Comparison of ENCODE assay signal across 10 cellular contexts in the genomic region with DNA sequence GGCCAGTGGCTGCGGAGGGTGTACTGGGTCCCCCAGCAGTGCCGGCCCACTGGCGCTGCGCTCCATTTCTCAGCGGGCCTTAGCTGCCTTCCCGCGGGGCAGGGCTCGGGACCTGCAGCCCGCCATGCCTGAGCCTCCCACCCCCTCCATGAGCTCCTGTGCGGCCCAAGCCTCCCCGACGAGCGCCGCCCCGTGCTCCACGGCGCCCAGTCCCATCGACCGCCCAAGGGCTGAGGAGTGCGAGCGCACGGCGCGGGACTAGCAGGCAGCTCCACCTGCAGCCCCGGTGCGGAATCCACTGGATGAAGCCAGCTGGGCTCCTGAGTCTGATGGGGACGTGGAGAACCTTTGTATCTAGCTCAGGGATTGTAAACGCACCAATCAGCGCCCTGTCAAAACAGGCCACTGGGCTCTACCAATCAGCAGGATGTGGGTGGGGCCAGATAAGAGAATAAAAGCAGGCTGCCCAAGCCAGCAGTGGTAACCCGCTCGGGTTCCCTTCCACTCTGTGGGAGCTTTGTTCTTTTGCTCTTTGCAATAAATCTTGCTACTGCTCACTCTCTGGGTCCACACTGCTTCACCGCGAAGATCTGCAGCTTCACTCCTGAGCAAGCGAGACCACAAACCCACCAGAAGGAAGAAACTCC. TPM values are rescaled to one million over a fixed set of nuclear protein-coding genes. Genes with fewer than 3 reads are reported as not detected.
A peak's percentile ranks its signal among the peaks of the same experiment; 100 is the strongest.
DNase-seq lines count a peak whose midpoint lies in the region; ATAC-seq, FAIRE-seq and TF ChIP-seq lines count a peak whose summit lies in the region.
"Not testable (repeated sequence)": the region's sequence is repeated elsewhere in the genome, so short reads cannot be mapped to it uniquely, and the experiment has no call there.
"Had no signal": no experiment of that assay in that cellular context is flagged by ENCODE, and none has a peak within 500 bp of the region (broad histone marks: within the 10 kb centered on the region; RNA-seq: fewer than 3 reads in every experiment).

No MANE protein-coding gene starts in this region.

- H4K20me1 ChIP-seq in K562 (replicated peaks; ENCODE audit: control insufficient read depth, insufficient read depth, low read length): not testable (repeated sequence)

- H3K9ac ChIP-seq in K562 (ENCODE audit: insufficient read depth in 1 of 2, low read depth in 2 of 2, low read length in 2 of 2); trophoblast cell (ENCODE audit: low read length): not testable (repeated sequence)

- not testable (repeated sequence) for H3K79me2 ChIP-seq in K562 (ENCODE audit: control insufficient read depth, insufficient read depth, low read length); trophoblast cell (ENCODE audit: control insufficient read depth, insufficient read depth, low read length, poor library complexity)

- H3K9me3 ChIP-seq in K562 (replicated peaks; ENCODE audit: control insufficient read depth, insufficient read depth, low read depth, low read length); trophoblast cell (ENCODE audit: insufficient read depth, low read depth, low read length); testis: not testable (repeated sequence)

- in situ Hi-C loops in K562 (cut with MboI): not testable (repeated sequence)

- not testable (repeated sequence) for H3K4me2 ChIP-seq in K562 (ENCODE audit: insufficient read depth, low read length); trophoblast cell (ENCODE audit: low read length)

- CTCF ChIA-PET in T-cell (lab: Charles Lee): interaction anchor here (0.6 to 1.1 kb wide), 3 partner anchors 30 to 215 kb away, joined by 3 to 6 read pairs (median 3); no protein-coding TSS in a partner anchor
- CTCF ChIA-PET in K562 (lab: Yijun Ruan, JAX; ENCODE audit: low intra/inter-chr PET ratio): interaction anchor here (3.3 kb wide), 1 partner anchor 168 kb away, joined by 15 read pairs; no protein-coding TSS in a partner anchor

- H3K9me1 ChIP-seq in K562 (ENCODE audit: control insufficient read depth, insufficient read depth, low read length): not testable (repeated sequence)

- H2AFZ ChIP-seq in K562 (ENCODE audit: low read depth, low read length); trophoblast cell (ENCODE audit: insufficient read depth, low read length, poor library complexity): not testable (repeated sequence)

- not testable (repeated sequence) for H3K4me3 ChIP-seq in K562; trophoblast cell (ENCODE audit: low read depth, low read length)
- peak overlapping the region in 1 of 2 donors; percentile 43 for H3K4me3 ChIP-seq in testis

- intact Hi-C loops in K562 (cut with micrococcal nuclease) (loop anchor here (5.0 kb wide), 1 partner anchor 150 kb away; no protein-coding TSS in a partner anchor), testis (cut with DNase I; ENCODE audit: low total_unique reads) (loop anchor here (5.0 kb wide), 1 partner anchor 170 kb away; no protein-coding TSS in a partner anchor)

- not testable (repeated sequence) for H3K36me3 ChIP-seq in K562 (ENCODE audit: control insufficient read depth, insufficient read depth, low read length); trophoblast cell (ENCODE audit: control insufficient read depth in 1 of 2, insufficient read depth in 2 of 2, low read length in 2 of 2); testis (ENCODE audit: low read depth, missing control alignments)

- H3K27ac Mint-ChIP-seq in T-cell, memory B cell: not testable (repeated sequence)

- H3K36me3 Mint-ChIP-seq in T-cell, memory B cell: not testable (repeated sequence)

- H3K14ac ChIP-seq in trophoblast cell (ENCODE audit: low read length): not testable (repeated sequence)

- TF ChIP-seq EP300 in K562 (IDR thresholded peaks at IDR 0.05; ENCODE audit: low read length): not testable (repeated sequence)

- H4K12ac ChIP-seq in trophoblast cell (ENCODE audit: low read depth, low read length): not testable (repeated sequence)

- H3K4me1 Mint-ChIP-seq in T-cell (peaks cover 19 to 24% (median 21%) of the 10 kb centered on the region in 3 donors), memory B cell (peaks cover 17% of the 10 kb centered on the region)

- WGBS in K562 (ENCODE audit: insufficient coverage, low coverage, missing lambda C conversion rate): no CpG with 5 or more reads among the region's 34 CpGs
- no CpG with 5 or more reads among the region's 34 CpGs for WGBS in trophoblast cell (ENCODE audit: extremely low coverage, insufficient coverage, insufficient read length)
- WGBS in testis, 2 donors: 75 to 82% methylated on average over 3 to 34 of the region's 34 CpGs

- not testable (repeated sequence) for H3K4ac ChIP-seq in trophoblast cell (ENCODE audit: low read depth, low read length)

- TF ChIP-seq CTCF in GM12872 (IDR thresholded peaks at IDR 0.05; ENCODE audit: insufficient read depth, low read depth, low read length): 0 out of 3 replicates have a peak, but pooled peaks have one; percentile 12
- TF ChIP-seq CTCF in K562 (IDR thresholded peaks at IDR 0.05 in 2 of 3, conservative IDR thresholded peaks at IDR 0.05 in 1 of 3; ENCODE audit: insufficient read depth in 2 of 3, low read depth in 1 of 3, low read length in 3 of 3): peak in 2 of 3 experiments; percentile 6 to 28; a peak in 2 of 6 replicates
- TF ChIP-seq CTCF in testis (IDR thresholded peaks at IDR 0.05): not testable (repeated sequence)

- not testable (repeated sequence) for ATAC-seq in T-cell (replicated peaks in 1 of 4); K562; memory B cell (ENCODE audit: low read depth)

- DNase-seq in T-cell (peak in 19 of 34 experiments; percentile 7 to 54 (median 33)), memory B cell (ENCODE audit: low spot score in 2 of 2) (peak in 1 of 2 donors; percentile 17), testis (peak; percentile 38)
- peak; percentile 62 for DNase-seq in activated CD8-positive, alpha-beta memory T cell treated with anti-CD3 and anti-CD28 coated beads for 24 hours
- DNase-seq in activated T-cell treated with anti-CD3 and anti-CD28 coated beads, Interleukin-2, amount 50 U/mL, for 48 hours: peak; percentile 49 to 59
- not testable (repeated sequence) for DNase-seq in K562 (ENCODE audit: extremely low read depth in 1 of 4, low spot score in 3 of 4); trophoblast cell

- POLR2A ChIA-PET in T-cell (lab: Charles Lee): not testable (repeated sequence)
- POLR2A ChIA-PET in K562 (lab: Yijun Ruan, JAX): interaction anchor here (1.1 kb wide), 1 partner anchor 9 kb away, joined by 3 read pairs; no protein-coding TSS in a partner anchor

- H3K27me3 ChIP-seq in K562 (ENCODE audit: control insufficient read depth in 2 of 2, insufficient read depth in 2 of 2, low read length in 2 of 2); trophoblast cell (ENCODE audit: insufficient read depth, low read length); testis: not testable (repeated sequence)

- H3K4me3 Mint-ChIP-seq in T-cell: not testable (repeated sequence)
- peak overlapping the region; percentile 17 for H3K4me3 Mint-ChIP-seq in memory B cell

- H2BK5ac ChIP-seq in trophoblast cell (ENCODE audit: low read depth, low read length, poor library complexity): not testable (repeated sequence)

- H3K27ac ChIP-seq in K562 (ENCODE audit: extremely low read depth, low read depth, low read length); trophoblast cell (ENCODE audit: low read depth, low read length); testis: not testable (repeated sequence)

- H3K4me1 ChIP-seq in K562 (replicated peaks in 1 of 2; ENCODE audit: control insufficient read depth in 2 of 2, insufficient read depth in 2 of 2, low read length in 2 of 2): not testable (repeated sequence)
- H3K4me1 ChIP-seq in trophoblast cell (ENCODE audit: control insufficient read depth in 1 of 2, insufficient read depth in 2 of 2, low read length in 2 of 2) (peaks cover 4 to 16% of the 10 kb centered on the region in 2 experiments), testis (peaks cover 12% of the 10 kb centered on the region)

- BruUV-seq in K562 (replicated peaks; lab: Mats Ljungman, UMichigan): not testable (repeated sequence)

- H3K23ac ChIP-seq in trophoblast cell (ENCODE audit: low read length): not testable (repeated sequence)

- not testable (repeated sequence) for H3K27me3 Mint-ChIP-seq in T-cell, memory B cell

- peak overlapping the region; percentile 20 for H2BK12ac ChIP-seq in trophoblast cell (ENCODE audit: low read length)

- FAIRE-seq in K562 (lab: Jason Lieb, UNC): not testable (repeated sequence)

- TF ChIP-seq POLR2A in K562 (conservative IDR thresholded peaks at IDR 0.05); testis (IDR thresholded peaks at IDR 0.05): not testable (repeated sequence)

- H3K9me3 Mint-ChIP-seq in T-cell, memory B cell: not testable (repeated sequence)

- H4K91ac ChIP-seq in trophoblast cell (ENCODE audit: low read depth, low read length): peak overlapping the region; percentile 26

- not testable (repeated sequence) for TF ChIP-seq RAD21 in K562 (CRISPR knock-in tag; conservative IDR thresholded peaks at IDR 0.05 in 1 of 2, IDR thresholded peaks at IDR 0.05 in 1 of 2)

- not testable (repeated sequence) for H4K8ac ChIP-seq in trophoblast cell (ENCODE audit: low read depth, low read length)

- H3K18ac ChIP-seq in trophoblast cell (ENCODE audit: low read length): not testable (repeated sequence)

- H2BK120ac ChIP-seq in trophoblast cell (ENCODE audit: insufficient read depth, low read length, poor library complexity): not testable (repeated sequence)

- H3K79me1 ChIP-seq in trophoblast cell (ENCODE audit: low read length): peaks cover 28% of the 10 kb centered on the region

- H2AK5ac ChIP-seq in trophoblast cell (ENCODE audit: low read length): not testable (repeated sequence)

RNA-seq across cellular contexts. Expression of a gene that starts 23.5 kb away (rescaled TPM):
- total RNA-seq in T-cell (under 1 TPM in 3 of 5 donors, not detected in 2; 0.61 to 0.89 (median 0.78) TPM), K562 (2014; rRNA removed) (not detected in 2 replicates), K562 (2014; rRNA removed; fragmentation: Illumina TruSeq; extraction: Trizol) (not detected in 2 replicates), K562 (2015; rRNA removed; fragmentation: Illumina TruSeq; extraction: Trizol) (not detected in 2 replicates), K562 (2021) (not detected in 2 replicates), testis (10 to 100 TPM; 20.3 to 38.5 TPM)
- total RNA-seq in K562 (2011; cell fraction: chromatin; rRNA removed; ENCODE audit: low replicate concordance): not detected in 2 replicates
- not detected in 2 replicates for total RNA-seq in K562 (2011; cell fraction: nucleolus; rRNA removed)
- not detected in 2 replicates for total RNA-seq in K562 (2011; cell fraction: nucleoplasm; rRNA removed)
- polyA plus RNA-seq in K562 (2011; rRNA removed) (not detected in 2 replicates), K562 (2014; fragmentation: Illumina TruSeq; extraction: Trizol) (not detected in 2 replicates), K562 (2014; fragmentation: Nextera tagmentation; extraction: Ambion mirVana) (not detected), K562 (2014; rRNA removed) (not detected in 2 replicates), testis (ENCODE audit: insufficient read depth, low read depth, low replicate concordance) (66.7 TPM)
- polyA plus RNA-seq in K562 (2011; cell fraction: cytosol; rRNA removed): not detected in 2 replicates
- not detected in 2 replicates for polyA plus RNA-seq in K562 (2011; cell fraction: nucleus; rRNA removed)
- polyA plus RNA-seq in K562 (2012): not detected in 2 replicates
- not detected in 2 replicates for polyA minus RNA-seq in K562 (2011; rRNA and poly(A)+ RNA removed)
- polyA minus RNA-seq in K562 (2011; cell fraction: cytosol; rRNA and poly(A)+ RNA removed): not detected in 2 replicates
- polyA minus RNA-seq in K562 (2011; cell fraction: nucleus; rRNA and poly(A)+ RNA removed): not detected in 2 replicates
- polyA plus RNA-seq in trophoblast cell (2013): 0.93 and 1.2 TPM in 2 replicates
- total RNA-seq: H4 had no signal

RNA-seq across cellular contexts. Expression of a gene that starts 23.6 kb away (rescaled TPM):
- total RNA-seq in T-cell: under 1 TPM in 3 of 5 donors, not detected in 2; 0.06 to 0.12 (median 0.06) TPM
- total RNA-seq in K562 (2011; cell fraction: chromatin; rRNA removed; ENCODE audit: low replicate concordance): not detected in 2 replicates
- total RNA-seq in K562 (2011; cell fraction: nucleolus; rRNA removed): not detected in 2 replicates
- total RNA-seq in K562 (2011; cell fraction: nucleoplasm; rRNA removed): not detected in 2 replicates
- total RNA-seq in K562 (2014; rRNA removed): not detected in 2 replicates
- total RNA-seq in K562 (2014; rRNA removed; fragmentation: Illumina TruSeq; extraction: Trizol): not detected in 2 replicates
- total RNA-seq in K562 (2015; rRNA removed; fragmentation: Illumina TruSeq; extraction: Trizol): not detected in 2 replicates
- total RNA-seq in K562 (2021): not detected in 2 replicates
- not detected in 2 replicates for polyA plus RNA-seq in K562 (2011; rRNA removed)
- polyA plus RNA-seq in K562 (2011; cell fraction: cytosol; rRNA removed): not detected in 2 replicates
- polyA plus RNA-seq in K562 (2011; cell fraction: nucleus; rRNA removed): not detected in 2 replicates
- polyA plus RNA-seq in K562 (2012): 0.03 TPM in 1 of 2 replicates, not detected in the other
- polyA plus RNA-seq in K562 (2014; fragmentation: Illumina TruSeq; extraction: Trizol): not detected in 2 replicates
- polyA plus RNA-seq in K562 (2014; fragmentation: Nextera tagmentation; extraction: Ambion mirVana): under 1 TPM in 1 of 2 experiments, not detected in 1; 0.03 TPM
- not detected in 2 replicates for polyA plus RNA-seq in K562 (2014; rRNA removed)
- not detected in 2 replicates for polyA minus RNA-seq in K562 (2011; rRNA and poly(A)+ RNA removed)
- not detected in 2 replicates for polyA minus RNA-seq in K562 (2011; cell fraction: cytosol; rRNA and poly(A)+ RNA removed)
- polyA minus RNA-seq in K562 (2011; cell fraction: nucleus; rRNA and poly(A)+ RNA removed): not detected in 2 replicates
- 0.05 and 0.07 TPM in 2 replicates for polyA plus RNA-seq in trophoblast cell (2013)
- 10 to 100 TPM; 24.7 to 46.8 TPM for total RNA-seq in testis
- polyA plus RNA-seq in testis (ENCODE audit: insufficient read depth, low read depth, low replicate concordance): 10.1 TPM
- total RNA-seq: H4 had no signal
- polyA plus RNA-seq: CD8-positive, alpha-beta memory T cell had no signal

Comparison
In these comparisons a context has a peak if more than half of its experiments do, and no peak if none do; other contexts are left out.
1. RNA of a gene that starts 23.5 kb away (total RNA-seq): 20.3 to 38.5 TPM in testis; 0.61 to 0.89 TPM in T-cell and not detected in K562; every median in the first group is over 10 times any median in the second.
2. RNA of a gene that starts 23.6 kb away (total RNA-seq): 24.7 to 46.8 TPM in testis; 0.06 to 0.12 TPM in T-cell and not detected in K562; every median in the first group is over 10 times any median in the second.